1 cellular context compared by ENCODE assay signal in genomic region chr11:75554258-75555022, GRCh38.
TF ChIP-seq lines count a peak whose summit lies in the region.

No MANE protein-coding gene starts in this region.

TF ChIP-seq in K562, 482 proteins besides CTCF, POLR2A, EP300 and RAD21 (continued from another document and continues in another):
- TF ChIP-seq THRB (CRISPR knock-in tag; conservative IDR thresholded peaks at IDR 0.05), result no peak
- peak; percentile 25; the same call in 1 of the 2 replicates for TF ChIP-seq MBD2 (IDR thresholded peaks at IDR 0.05; ENCODE audit: borderline replicate concordance, low read depth)
- peak; percentile 38 for TF ChIP-seq SMAD1 (IDR thresholded peaks at IDR 0.05; ENCODE audit: low read depth, low read length, partially characterized antibody)
- TF ChIP-seq JUND (IDR thresholded peaks at IDR 0.05; ENCODE audit: borderline replicate concordance, low read depth, low read length), result peak; percentile 43; the same call in 1 of the 2 replicates
- no peak for TF ChIP-seq JUND (tag; IDR thresholded peaks at IDR 0.05; ENCODE audit: borderline replicate concordance, low read depth, low read length)
- TF ChIP-seq EP400 (IDR thresholded peaks at IDR 0.05), result peak; percentile 94
- TF ChIP-seq PATZ1 (CRISPR knock-in tag; IDR thresholded peaks at IDR 0.05; ENCODE audit: borderline replicate concordance), result no peak
- TF ChIP-seq GTF2A2 (tag; IDR thresholded peaks at IDR 0.05), result no peak
- no peak for TF ChIP-seq HNRNPH1 (optimal IDR thresholded peaks at IDR 0.05; ENCODE audit: low read depth, low read length)
- 0 out of 2 replicates have a peak, but pooled peaks have one; percentile 23 for TF ChIP-seq ETV1 (tag; conservative IDR thresholded peaks at IDR 0.05; ENCODE audit: low read depth)
- TF ChIP-seq KHSRP (IDR thresholded peaks at IDR 0.05), result no peak
- TF ChIP-seq RFX7 (CRISPR knock-in tag; IDR thresholded peaks at IDR 0.05), result no peak
- no peak for TF ChIP-seq BRD9 (IDR thresholded peaks at IDR 0.05; ENCODE audit: low read depth, partially characterized antibody)
- peak; percentile 14 for TF ChIP-seq NFYB (IDR thresholded peaks at IDR 0.05; ENCODE audit: extremely low read depth, insufficient read length)
- peak; percentile 52 for TF ChIP-seq ZFX (CRISPR knock-in tag; IDR thresholded peaks at IDR 0.05)
- no peak for TF ChIP-seq ATF1 (CRISPR knock-in tag; IDR thresholded peaks at IDR 0.05)
- TF ChIP-seq ATF1 (tag; IDR thresholded peaks at IDR 0.05), result peak; percentile 65
- peak; percentile 73 for TF ChIP-seq NEUROD1 (IDR thresholded peaks at IDR 0.05; ENCODE audit: borderline replicate concordance, low read depth, low read length, partially characterized antibody)
- 0 out of 2 replicates have a peak, but pooled peaks have one; percentile 21 for TF ChIP-seq BHLHE40 (IDR thresholded peaks at IDR 0.05; ENCODE audit: low read length)
- 0 out of 4 replicates have a peak, but pooled peaks of 1 of the 2 experiments have one; percentile 18 for TF ChIP-seq MNT (conservative IDR thresholded peaks at IDR 0.05)
- TF ChIP-seq PHF21A (IDR thresholded peaks at IDR 0.05; ENCODE audit: borderline replicate concordance, low read depth), result no peak
- 0 out of 2 replicates have a peak, but pooled peaks have one; percentile 48 for TF ChIP-seq MTF1 (CRISPR knock-in tag; IDR thresholded peaks at IDR 0.05; ENCODE audit: borderline replicate concordance)
- TF ChIP-seq MAZ (CRISPR knock-in tag; conservative IDR thresholded peaks at IDR 0.05 in 1 of 2, IDR thresholded peaks at IDR 0.05 in 1 of 2), result peak in 1 of 2 experiments; percentile 89; a peak in 3 of 4 replicates
- TF ChIP-seq MLLT1 (IDR thresholded peaks at IDR 0.05), result peak in 1 of 2 experiments; percentile 62; a peak in 1 of 4 replicates
- no peak for TF ChIP-seq POLR2AphosphoS5 (IDR thresholded peaks at IDR 0.05; ENCODE audit: control insufficient read depth, insufficient read depth, low read depth, low read length)
- peak; percentile 88 for TF ChIP-seq POLR2G (IDR thresholded peaks at IDR 0.05; ENCODE audit: low read depth, low read length)
- peak; percentile 86; the same call in 1 of the 2 replicates for TF ChIP-seq ZNF592 (IDR thresholded peaks at IDR 0.05)
- TF ChIP-seq CBFB (CRISPR knock-in tag; IDR thresholded peaks at IDR 0.05), result no peak
- peak; percentile 45; the same call in 1 of the 2 replicates for TF ChIP-seq CXXC5 (CRISPR knock-in tag; IDR thresholded peaks at IDR 0.05)
- TF ChIP-seq LCOR (CRISPR knock-in tag; IDR thresholded peaks at IDR 0.05), result peak; percentile 40; the same call in 1 of the 2 replicates
- no peak for TF ChIP-seq ASH1L (IDR thresholded peaks at IDR 0.05; ENCODE audit: borderline replicate concordance, low read depth, partially characterized antibody)
- TF ChIP-seq GABPB1 (CRISPR knock-in tag; IDR thresholded peaks at IDR 0.05), result peak; percentile 44
- TF ChIP-seq VEZF1 (CRISPR knock-in tag; IDR thresholded peaks at IDR 0.05), result peak; percentile 52
- no peak for TF ChIP-seq TARDBP (IDR thresholded peaks at IDR 0.05)
- TF ChIP-seq HDAC2 (IDR thresholded peaks at IDR 0.05), result peak; percentile 63; the same call in 1 of the 2 replicates
- TF ChIP-seq WHSC1 (IDR thresholded peaks at IDR 0.05; ENCODE audit: low read length), result peak; percentile 37
- TF ChIP-seq TFAP4 (CRISPR knock-in tag; IDR thresholded peaks at IDR 0.05; ENCODE audit: borderline replicate concordance), result peak; percentile 98
- TF ChIP-seq ZFP36 (IDR thresholded peaks at IDR 0.05; ENCODE audit: low read depth, low read length, partially characterized antibody), result peak; percentile 12
- TF ChIP-seq SREBF2 (CRISPR knock-in tag; IDR thresholded peaks at IDR 0.05), result no peak
- TF ChIP-seq ARID4B (CRISPR knock-in tag; IDR thresholded peaks at IDR 0.05), result no peak
- no peak for TF ChIP-seq FOXK2 (conservative IDR thresholded peaks at IDR 0.05 in 1 of 2, IDR thresholded peaks at IDR 0.05 in 1 of 2; ENCODE audit: low read depth in 2 of 2)
- peak; percentile 82; the same call in 1 of the 2 replicates for TF ChIP-seq IRF9 (tag; IDR thresholded peaks at IDR 0.05)
- no peak for TF ChIP-seq RB1 (IDR thresholded peaks at IDR 0.05; ENCODE audit: low read depth)
- TF ChIP-seq L3MBTL2 (IDR thresholded peaks at IDR 0.05), result peak; percentile 42; the same call in 1 of the 2 replicates
- peak; percentile 84 for TF ChIP-seq HDAC8 (tag; IDR thresholded peaks at IDR 0.05)
- peak; percentile 81 for TF ChIP-seq MECOM (CRISPR knock-in tag; IDR thresholded peaks at IDR 0.05)
